10 cellular contexts compared by ENCODE assay signal in genomic region chr11:65861533-65862183, GRCh38. TPM values are rescaled to one million over a fixed set of nuclear protein-coding genes. Genes with fewer than 3 reads are reported as not detected.
DNase-seq lines count a peak whose midpoint lies in the region; ATAC-seq and TF ChIP-seq lines count a peak whose summit lies in the region.
"Had no signal": no experiment of that assay in that cellular context is flagged by ENCODE, and none has a peak within 500 bp of the region (broad histone marks: within the 10 kb centered on the region; RNA-seq: fewer than 3 reads in every experiment).

No MANE protein-coding gene starts in this region.

- no peaks in the 10 kb centered on the region for H3K27me3 Mint-ChIP-seq in chondrocyte (ENCODE audit: low read depth)

- peaks cover 7% of the 10 kb centered on the region for H3K4me1 ChIP-seq in HUES64 (ENCODE audit: insufficient read depth, low read length)
- peaks cover 37% of the 10 kb centered on the region for H3K4me1 ChIP-seq in mononuclear cell (ENCODE audit: insufficient read depth, low read length)

- H3K4me3 ChIP-seq in HUES64 (ENCODE audit: low read length) = peak overlapping the region; percentile 96
- peak overlapping the region; percentile 94 for H3K4me3 ChIP-seq in mononuclear cell (ENCODE audit: low read length)

- H3K4me1 Mint-ChIP-seq in chondrocyte (ENCODE audit: low read depth) = peaks cover 50% of the 10 kb centered on the region

- peak overlapping the region; percentile 96 for H3K27ac Mint-ChIP-seq in chondrocyte (ENCODE audit: unreplicated experiment)

- no peak for ATAC-seq in GM21390 (IDR thresholded peaks at IDR 0.05; ENCODE audit: unreplicated experiment)

- H3K9me3 Mint-ChIP-seq in chondrocyte (ENCODE audit: low read depth) = no peaks in the 10 kb centered on the region

- DNase-seq in chondrocyte (ENCODE audit: low spot score) (peak; percentile 79), middle frontal gyrus (ENCODE audit: extremely low spot score, low spot score) (no peak), NCI-H82 (lab: John Stamatoyannopoulos, UW) (no peak), NCI-H2171 (lab: John Stamatoyannopoulos, UW) (no peak)
- DNase-seq: GF-D8, NCI-H2029 had no signal

- H3K27me3 ChIP-seq in HUES64 (ENCODE audit: insufficient read depth, low read length) (no peaks in the 10 kb centered on the region), mononuclear cell (ENCODE audit: insufficient read depth, low read length) (no peaks in the 10 kb centered on the region)

- H3K36me3 ChIP-seq in HUES64 (ENCODE audit: insufficient read depth, low read length) = peaks cover 49% of the 10 kb centered on the region

- peaks cover 18% of the 10 kb centered on the region for H3K36me3 Mint-ChIP-seq in chondrocyte (ENCODE audit: low read depth)

- peak overlapping the region; percentile 99 for H3K27ac ChIP-seq in 22Rv1
- no peak overlapping the region for H3K27ac ChIP-seq in HUES64 (ENCODE audit: low read depth, low read length)

- H3K9me3 ChIP-seq in HUES64 (ENCODE audit: insufficient read depth, low read depth, low read length) = no peaks in the 10 kb centered on the region
- no peaks in the 10 kb centered on the region for H3K9me3 ChIP-seq in mononuclear cell (ENCODE audit: low read depth, low read length)

- peak overlapping the region; percentile 96 for H3K9ac ChIP-seq in HUES64 (ENCODE audit: low read depth, low read length)

- H3K4me3 Mint-ChIP-seq in chondrocyte (ENCODE audit: unreplicated experiment) = peak overlapping the region; percentile 82

- no peak for TF ChIP-seq CTCF in 22Rv1 (IDR thresholded peaks at IDR 0.05)
- no peak for TF ChIP-seq CTCF in chondrocyte (IDR thresholded peaks at IDR 0.05)

- 94% methylated on average over 13 of the region's 13 CpGs for WGBS in HUES64

RNA-seq across cellular contexts. Expression of gene MUS81, which starts 1.4 kb away (rescaled TPM):
- 36.5 TPM for polyA plus RNA-seq in HUES64 (2013, experiment 1 of 2)
- 33.3 TPM for polyA plus RNA-seq in HUES64 (2013, experiment 2 of 2)
- total RNA-seq in chondrocyte = 55.7 to 68.4 TPM (median 66.3 TPM) in 3 replicates
- total RNA-seq in mononuclear cell = 17.3 TPM

RNA-seq across cellular contexts. Expression of gene CFL1, which starts 3.7 kb away (rescaled TPM):
- 962 TPM for polyA plus RNA-seq in HUES64 (2013, experiment 1 of 2)
- polyA plus RNA-seq in HUES64 (2013, experiment 2 of 2) = 1,000 TPM
- 850 to 1,236 TPM (median 1,222 TPM) in 3 replicates for total RNA-seq in chondrocyte
- 731 TPM for total RNA-seq in mononuclear cell

RNA-seq across cellular contexts. Expression of gene EFEMP2, which starts 10.9 kb away (rescaled TPM):
- polyA plus RNA-seq in HUES64 (2013, experiment 1 of 2) = 12.4 TPM
- polyA plus RNA-seq in HUES64 (2013, experiment 2 of 2) = 15.3 TPM
- 174 to 310 TPM (median 290 TPM) in 3 replicates for total RNA-seq in chondrocyte
- 1.3 TPM for total RNA-seq in mononuclear cell

RNA-seq across cellular contexts. Expression of gene CTSW, which starts 18.0 kb away (rescaled TPM):
- not detected for polyA plus RNA-seq in HUES64 (2013, experiment 1 of 2)
- polyA plus RNA-seq in HUES64 (2013, experiment 2 of 2) = not detected
- not detected in 3 replicates for total RNA-seq in chondrocyte
- 130 TPM for total RNA-seq in mononuclear cell

RNA-seq across cellular contexts. Expression of gene FIBP, which starts 26.6 kb away (rescaled TPM):
- polyA plus RNA-seq in HUES64 (2013, experiment 1 of 2) = 65.3 TPM
- 60.1 TPM for polyA plus RNA-seq in HUES64 (2013, experiment 2 of 2)
- total RNA-seq in chondrocyte (82.7 to 100 TPM (median 83.5 TPM) in 3 replicates), mononuclear cell (40.3 TPM)

Comparison
In these comparisons a context has a peak if more than half of its experiments do, and no peak if none do; other contexts are left out.
1. RNA of gene EFEMP2, which starts 10.9 kb away (total RNA-seq): 174 to 310 TPM in chondrocyte; 1.3 TPM in mononuclear cell (single experiment); every median in the first group is over 10 times any median in the second.